Comparison of ENCODE assay signal across 23 cellular contexts in genomic region chr2:71153585-71153984, GRCh38.
"Had no signal": no experiment of that assay in that cellular context is flagged by ENCODE, and none has a peak within 500 bp of the region (broad histone marks: within the 10 kb centered on the region; RNA-seq: fewer than 3 reads in every experiment).

No MANE protein-coding gene starts in this region.

- H3K27ac Mint-ChIP-seq: natural killer cell treated with Interleukin-12 subunit alpha and Interleukin-12 subunit beta and Interleukin-15 and Interleukin-18, amount 100 ng/mL, for 72 hours; neural progenitor cell; progenitor cell of endocrine pancreas; stimulated activated effector memory CD8-positive, alpha-beta T cell treated with anti-CD3 and anti-CD28 coated beads, Interleukin-12 subunit alpha, Interleukin-12 subunit beta, amount 100 ng/mL, for 72 hours had no signal

- H3K27ac ChIP-seq: heart left ventricle, neural progenitor cell, pancreas, right lobe of liver, tibial artery, upper lobe of left lung, uterus had no signal

- H3K4me3 Mint-ChIP-seq: natural killer cell treated with Interleukin-12 subunit alpha and Interleukin-12 subunit beta and Interleukin-15 and Interleukin-18, amount 100 ng/mL, for 72 hours; neural progenitor cell; stimulated activated effector memory CD8-positive, alpha-beta T cell treated with anti-CD3 and anti-CD28 coated beads, Interleukin-12 subunit alpha, Interleukin-12 subunit beta, amount 100 ng/mL, for 72 hours had no signal

- H3K4me1 ChIP-seq: pancreas, right lobe of liver, uterus had no signal

- H3K27me3 ChIP-seq: dorsolateral prefrontal cortex, heart left ventricle, neural progenitor cell, pancreas, right lobe of liver, tibial artery, upper lobe of left lung, uterus had no signal

- H3K36me3 Mint-ChIP-seq: stimulated activated effector memory CD8-positive, alpha-beta T cell treated with anti-CD3 and anti-CD28 coated beads, Interleukin-12 subunit alpha, Interleukin-12 subunit beta, amount 100 ng/mL, for 72 hours had no signal

- ATAC-seq: left colon; left ventricle myocardium superior; pancreas; right lobe of liver; stimulated activated effector memory CD8-positive, alpha-beta T cell treated with anti-CD3 and anti-CD28 coated beads, Interleukin-12 subunit alpha, Interleukin-12 subunit beta, amount 100 ng/mL, for 72 hours; stimulated activated naive CD8-positive, alpha-beta T cell treated with anti-CD3 and anti-CD28 coated beads, Interleukin-15, Interleukin-2, amounts not matched to agents 100 U/mL and 50 U/mL, for 24 hours had no signal

- H3K36me3 ChIP-seq: neural progenitor cell, uterus had no signal

- H3K9me3 Mint-ChIP-seq: natural killer cell treated with Interleukin-12 subunit alpha and Interleukin-12 subunit beta and Interleukin-15 and Interleukin-18, amount 100 ng/mL, for 72 hours; neural progenitor cell; stimulated activated effector memory CD8-positive, alpha-beta T cell treated with anti-CD3 and anti-CD28 coated beads, Interleukin-12 subunit alpha, Interleukin-12 subunit beta, amount 100 ng/mL, for 72 hours had no signal

- DNase-seq: dorsolateral prefrontal cortex; effector CD8-positive, alpha-beta T cell; foreskin melanocyte; heart left ventricle; hippocampal formation; left colon; left ventricle myocardium superior; mesenchymal stem cell; midbrain; nucleus accumbens; pancreas; right lobe of liver; stimulated activated CD4-positive, alpha-beta T cell treated with anti-CD3 and anti-CD28 coated beads, Interleukin-4, amount 100 ng/mL, for 1 hour; stimulated activated CD8-positive, alpha-beta memory T cell treated with anti-CD3 and anti-CD28 coated beads, Interleukin-4, amount 100 ng/mL, for 48 hours; stimulated activated naive CD8-positive, alpha-beta T cell treated with anti-CD3 and anti-CD28 coated beads, Interleukin-15, Interleukin-2, amounts not matched to agents 100 U/mL and 50 U/mL, for 24 hours; tibial artery; upper lobe of left lung; uterus had no signal

- H3K4me3 ChIP-seq: heart left ventricle, lung, neural progenitor cell, pancreas, right lobe of liver, tibial artery, upper lobe of left lung, uterus had no signal

- H3K9me3 ChIP-seq: heart left ventricle, pancreas, right lobe of liver, tibial artery, upper lobe of left lung, uterus had no signal
